ENCODE assay signal across 27 cellular contexts in the genomic region with DNA sequence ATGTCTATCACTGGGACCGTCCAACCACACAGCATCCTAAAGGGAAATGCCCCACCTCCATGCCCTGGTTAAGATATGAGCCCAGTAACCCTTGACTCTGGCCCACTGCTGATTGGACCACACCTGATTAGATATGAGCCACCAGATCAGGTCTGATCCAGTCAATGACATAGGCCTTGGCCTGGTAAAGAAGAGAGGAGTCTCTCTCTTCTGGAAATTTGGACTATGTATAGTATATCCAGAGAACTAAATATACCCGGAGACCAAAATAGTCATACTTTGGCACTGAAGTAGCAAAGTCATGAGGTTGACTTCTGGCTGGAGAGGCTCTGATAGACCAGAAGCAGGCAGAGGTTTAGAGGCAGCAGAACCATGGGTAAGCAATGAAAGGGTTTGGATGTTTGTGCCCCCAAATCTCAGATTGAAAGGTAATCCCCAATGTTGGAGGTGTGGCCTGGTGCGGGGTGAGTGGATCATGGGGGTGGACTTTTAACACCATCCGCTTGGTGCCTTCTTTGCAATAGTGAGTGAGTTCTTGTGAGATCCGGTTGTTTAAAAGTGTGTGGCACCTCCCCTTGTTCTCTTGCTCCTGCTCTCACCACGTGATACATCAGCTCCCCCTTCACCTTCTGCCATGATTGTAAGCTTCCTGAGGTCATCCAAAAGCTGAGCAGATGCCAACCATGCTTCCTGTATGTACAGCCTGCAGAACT.
"Had no signal": no experiment of that assay in that cellular context is flagged by ENCODE, and none has a peak within 500 bp of the region (broad histone marks: within the 10 kb centered on the region; RNA-seq: fewer than 3 reads in every experiment).

No MANE protein-coding gene starts in this region.

- H3K9me3 Mint-ChIP-seq: activated naive CD8-positive, alpha-beta T cell treated with anti-CD3 and anti-CD28 coated beads, Interleukin-2, amount 10 ng/mL, durations not matched to agents 7 days and 5 days; activated T-helper 1 cell treated with anti-CD3 and anti-CD28 coated beads, Interleukin-12 subunit alpha, Interleukin-12 subunit beta, Interleukin-2, Interleukin-4 antibody, amounts not matched to agents 30 ng/mL and 10 ng/mL and 1 ng/mL, durations not matched to agents 14 hours and 24 hours and 36 hours; natural killer cell treated with Interleukin-12 subunit alpha and Interleukin-12 subunit beta and Interleukin-15 and Interleukin-18, amount 100 ng/mL, for 72 hours; T-helper 1 cell treated with Interleukin-12 subunit alpha and Interleukin-12 subunit beta and Interleukin-4 antibody, amounts not matched to agents 30 μg/mL and 1 μg/mL, for 36 hours had no signal

- H3K27ac ChIP-seq: suprapubic skin, transverse colon, WERI-Rb-1 had no signal

- H3K9me3 ChIP-seq: mucosa of descending colon, SK-N-SH, suprapubic skin, transverse colon had no signal

- H3K4me3 ChIP-seq: mucosa of descending colon, suprapubic skin, transverse colon had no signal

- DNase-seq: activated CD4-positive, alpha-beta T cell treated with anti-CD3 and anti-CD28 coated beads for 48 hours; activated CD4-positive, alpha-beta T cell treated with anti-CD3 and anti-CD28 coated beads, Interleukin-2, amount 50 U/mL, for 48 hours; activated CD8-positive, alpha-beta memory T cell treated with anti-CD3 and anti-CD28 coated beads for 24 hours; activated effector memory CD4-positive, alpha-beta T cell treated with anti-CD3 and anti-CD28 coated beads, Interleukin-2, amount 50 U/mL, for 16 hours; activated naive CD4-positive, alpha-beta T cell treated with anti-CD3 and anti-CD28 coated beads, Interleukin-2, amount 10 ng/mL, durations not matched to agents 7 days and 5 days; activated naive CD8-positive, alpha-beta T cell treated with anti-CD3 and anti-CD28 coated beads, Interleukin-2, amount 10 ng/mL, durations not matched to agents 7 days and 5 days; activated T-cell treated with anti-CD3 and anti-CD28 coated beads, Interleukin-2, amount 50 U/mL, for 1 hour; central memory CD4-positive, alpha-beta T cell; effector CD8-positive, alpha-beta T cell; head of caudate nucleus; mucosa of descending colon; posterior cingulate gyrus; SK-N-SH; small intestine; stimulated activated CD4-positive, alpha-beta T cell treated with anti-CD3 and anti-CD28 coated beads, Interleukin-2, amount 100 ng/mL, for 24 hours; stimulated activated naive CD4-positive, alpha-beta T cell; SW 1271; T-helper 9 cell; transverse colon; WERI-Rb-1 had no signal

- H3K36me3 ChIP-seq: suprapubic skin, transverse colon, WERI-Rb-1 had no signal

- H3K27ac Mint-ChIP-seq: activated naive CD4-positive, alpha-beta T cell treated with anti-CD3 and anti-CD28 coated beads, Interleukin-2, amount 10 ng/mL, durations not matched to agents 7 days and 5 days; activated naive CD8-positive, alpha-beta T cell treated with anti-CD3 and anti-CD28 coated beads, Interleukin-2, amount 10 ng/mL, durations not matched to agents 7 days and 5 days; activated T-helper 1 cell treated with anti-CD3 and anti-CD28 coated beads, Interleukin-12 subunit alpha, Interleukin-12 subunit beta, Interleukin-2, Interleukin-4 antibody, amounts not matched to agents 30 ng/mL and 10 ng/mL and 1 ng/mL, durations not matched to agents 14 hours and 24 hours and 36 hours; natural killer cell treated with Interleukin-12 subunit alpha and Interleukin-12 subunit beta and Interleukin-15 and Interleukin-18, amount 100 ng/mL, for 72 hours; T-helper 1 cell treated with Interleukin-12 subunit alpha and Interleukin-12 subunit beta and Interleukin-4 antibody, amounts not matched to agents 30 μg/mL and 1 μg/mL, for 36 hours had no signal

- H3K4me3 Mint-ChIP-seq: activated naive CD4-positive, alpha-beta T cell treated with anti-CD3 and anti-CD28 coated beads, Interleukin-2, amount 10 ng/mL, durations not matched to agents 7 days and 5 days; activated naive CD8-positive, alpha-beta T cell treated with anti-CD3 and anti-CD28 coated beads, Interleukin-2, amount 10 ng/mL, durations not matched to agents 7 days and 5 days; activated T-helper 1 cell treated with anti-CD3 and anti-CD28 coated beads, Interleukin-12 subunit alpha, Interleukin-12 subunit beta, Interleukin-2, Interleukin-4 antibody, amounts not matched to agents 30 ng/mL and 10 ng/mL and 1 ng/mL, durations not matched to agents 14 hours and 24 hours and 36 hours; natural killer cell treated with Interleukin-12 subunit alpha and Interleukin-12 subunit beta and Interleukin-15 and Interleukin-18, amount 100 ng/mL, for 72 hours; T-helper 1 cell treated with Interleukin-12 subunit alpha and Interleukin-12 subunit beta and Interleukin-4 antibody, amounts not matched to agents 30 μg/mL and 1 μg/mL, for 36 hours had no signal

- ATAC-seq: activated CD4-positive, CD25-positive, alpha-beta regulatory T cell treated with anti-CD3 and anti-CD28 coated beads, Interleukin-2, amount 50 U/mL, for 24 hours; left lobe of liver; mucosa of descending colon; natural killer cell treated with Interleukin-12 subunit alpha and Interleukin-12 subunit beta and Interleukin-15 and Interleukin-18, amount 100 ng/mL, for 72 hours; sciatic nerve had no signal

- H3K4me1 ChIP-seq: suprapubic skin, transverse colon had no signal

- H3K27me3 Mint-ChIP-seq: activated naive CD4-positive, alpha-beta T cell treated with anti-CD3 and anti-CD28 coated beads, Interleukin-2, amount 10 ng/mL, durations not matched to agents 7 days and 5 days; activated naive CD8-positive, alpha-beta T cell treated with anti-CD3 and anti-CD28 coated beads, Interleukin-2, amount 10 ng/mL, durations not matched to agents 7 days and 5 days had no signal

- H3K27me3 ChIP-seq: suprapubic skin, transverse colon had no signal

- H3K36me3 Mint-ChIP-seq: activated naive CD4-positive, alpha-beta T cell treated with anti-CD3 and anti-CD28 coated beads, Interleukin-2, amount 10 ng/mL, durations not matched to agents 7 days and 5 days; activated naive CD8-positive, alpha-beta T cell treated with anti-CD3 and anti-CD28 coated beads, Interleukin-2, amount 10 ng/mL, durations not matched to agents 7 days and 5 days; natural killer cell treated with Interleukin-12 subunit alpha and Interleukin-12 subunit beta and Interleukin-15 and Interleukin-18, amount 100 ng/mL, for 72 hours had no signal

- H3K4me1 Mint-ChIP-seq: activated naive CD4-positive, alpha-beta T cell treated with anti-CD3 and anti-CD28 coated beads, Interleukin-2, amount 10 ng/mL, durations not matched to agents 7 days and 5 days; activated naive CD8-positive, alpha-beta T cell treated with anti-CD3 and anti-CD28 coated beads, Interleukin-2, amount 10 ng/mL, durations not matched to agents 7 days and 5 days had no signal
